Comparison of ENCODE assay signal across 12 cellular contexts in genomic region chr6:72748759-72749158, GRCh38.
DNase-seq lines count a peak whose midpoint lies in the region; ATAC-seq, FAIRE-seq and TF ChIP-seq lines count a peak whose summit lies in the region.
"Had no signal": no experiment of that assay in that cellular context is flagged by ENCODE, and none has a peak within 500 bp of the region (broad histone marks: within the 10 kb centered on the region; RNA-seq: fewer than 3 reads in every experiment).

No MANE protein-coding gene starts in this region.

- no peak overlapping the region for H3K14ac ChIP-seq in IMR-90 (replicated peaks; ENCODE audit: low read depth, low read length)

- no peak for TF ChIP-seq POLR2A in IMR-90 (IDR thresholded peaks at IDR 0.05; ENCODE audit: low read depth, low read length)

- DNase-seq in stimulated activated CD4-positive, alpha-beta T cell treated with anti-CD3 and anti-CD28 coated beads, Interleukin-12 subunit alpha, Interleukin-12 subunit beta, amount 100 ng/mL, for 48 hours (ENCODE audit: low read depth in 2 of 3, low spot score in 1 of 3): peak in 2 of 3 donors; percentile 4
- no peak for DNase-seq in stimulated activated CD4-positive, alpha-beta T cell treated with anti-CD3 and anti-CD28 coated beads, Interleukin-4, amount 100 ng/mL, for 24 hours
- DNase-seq in IMR-90 (peak; percentile 84), chondrocyte (ENCODE audit: low spot score) (no peak), urothelium cell line (ENCODE audit: low spot score) (peak; percentile 70), AML-193 (lab: John Stamatoyannopoulos, UW) (no peak), progenitor cell of endocrine pancreas (ENCODE audit: low spot score, unreplicated experiment) (no peak)
- DNase-seq: left colon; RPMI8226; stimulated activated CD4-positive, alpha-beta T cell treated with anti-CD3 and anti-CD28 coated beads, Interleukin-2, amount 100 ng/mL, for 48 hours had no signal

- no peaks in the 10 kb centered on the region for H3K9me3 ChIP-seq in IMR-90 (ENCODE audit: control insufficient read depth, insufficient read depth, low read length)

- no peak overlapping the region for H3K56ac ChIP-seq in IMR-90 (ENCODE audit: extremely low read depth, insufficient read depth, low read length)

- no peak for TF ChIP-seq RAD21 in IMR-90 (IDR thresholded peaks at IDR 0.05; ENCODE audit: low read length)

- H3K4me1 Mint-ChIP-seq in chondrocyte (ENCODE audit: low read depth) (peaks cover 37% of the 10 kb centered on the region), progenitor cell of endocrine pancreas (ENCODE audit: low read depth) (peaks cover 8% of the 10 kb centered on the region)

- no peak overlapping the region for H2BK120ac ChIP-seq in IMR-90 (ENCODE audit: low read depth, low read length)

- H2AK5ac ChIP-seq in IMR-90 (ENCODE audit: low read depth, low read length): no peak overlapping the region

- dilution Hi-C loops in IMR-90 (cut with HindIII; ENCODE audit: low sequenced_read_pairs, unreplicated experiment): no loop called here

- H3K36me3 Mint-ChIP-seq in chondrocyte (ENCODE audit: low read depth) (no peaks in the 10 kb centered on the region), progenitor cell of endocrine pancreas (ENCODE audit: insufficient read depth) (no peaks in the 10 kb centered on the region)

- no peak overlapping the region for H3K27ac Mint-ChIP-seq in chondrocyte (ENCODE audit: unreplicated experiment)
- H3K27ac Mint-ChIP-seq in progenitor cell of endocrine pancreas: no peak overlapping the region
- H3K27ac Mint-ChIP-seq: activated naive CD8-positive, alpha-beta T cell had no signal

- no peak overlapping the region for H4K91ac ChIP-seq in IMR-90 (ENCODE audit: insufficient read depth, low read depth, low read length)

- no peak overlapping the region for H3K27ac ChIP-seq in IMR-90 (ENCODE audit: insufficient read depth, low read length)

- H2AFZ ChIP-seq in IMR-90 (replicated peaks; ENCODE audit: low read length, poor library complexity): no peak overlapping the region

- no peak overlapping the region for H3K4me3 Mint-ChIP-seq in chondrocyte (ENCODE audit: unreplicated experiment)
- H3K4me3 Mint-ChIP-seq in progenitor cell of endocrine pancreas (ENCODE audit: low read depth): no peak overlapping the region
- H3K4me3 Mint-ChIP-seq: activated naive CD8-positive, alpha-beta T cell had no signal

- no peak overlapping the region for H3K18ac ChIP-seq in IMR-90 (ENCODE audit: low read depth, low read length)

- H3K4me2 ChIP-seq in IMR-90 (ENCODE audit: low read depth, low read length): no peak overlapping the region

- H3K9ac ChIP-seq in IMR-90 (ENCODE audit: low read depth, low read length): no peak overlapping the region

- no peak overlapping the region for H3K4me3 ChIP-seq in IMR-90 (ENCODE audit: insufficient read depth, low read depth, low read length)

- no peaks in the 10 kb centered on the region; the same call in 1 of the 2 replicates for H3K9me1 ChIP-seq in IMR-90 (ENCODE audit: insufficient read depth, low read length)

- no CpG with 5 or more reads among the region's 1 CpG for WGBS in IMR-90 (ENCODE audit: extremely low coverage in 2 of 2, insufficient read length in 1 of 2), 2 experiments

- POLR2A ChIA-PET in IMR-90 (lab: Charles Lee; ENCODE audit: unreplicated experiment): no interaction called here

- no peak overlapping the region for H3K4ac ChIP-seq in IMR-90 (ENCODE audit: low read depth, low read length)

- H2AK9ac ChIP-seq in IMR-90 (replicated peaks; ENCODE audit: low read depth, low read length, poor library complexity): no peak overlapping the region

- no peaks in the 10 kb centered on the region for H3K79me1 ChIP-seq in IMR-90 (ENCODE audit: low read depth in 1 of 2, low read length in 2 of 2)

- no peaks in the 10 kb centered on the region for H3K27me3 Mint-ChIP-seq in chondrocyte (ENCODE audit: low read depth)
- no peaks in the 10 kb centered on the region for H3K27me3 Mint-ChIP-seq in progenitor cell of endocrine pancreas
- H3K27me3 Mint-ChIP-seq: activated naive CD8-positive, alpha-beta T cell had no signal

- FAIRE-seq in urothelium cell line (lab: Jason Lieb, UNC): no peak

- no peak overlapping the region for H2BK20ac ChIP-seq in IMR-90 (ENCODE audit: low read depth, low read length)

- no peaks in the 10 kb centered on the region for H4K20me1 ChIP-seq in IMR-90 (ENCODE audit: insufficient read depth, low read length)

- in situ Hi-C loops in IMR-90 (cut with MboI; ENCODE audit: low sequenced_read_pairs): no loop called here

- H4K8ac ChIP-seq in IMR-90 (ENCODE audit: low read depth in 2 of 2, low read length in 2 of 2): no peak overlapping the region

- peaks cover 4% of the 10 kb centered on the region; the same call in 1 of the 2 replicates for H3K4me1 ChIP-seq in IMR-90 (ENCODE audit: control insufficient read depth, insufficient read depth, low read length)

- intact Hi-C loops in IMR-90 (cut with micrococcal nuclease): no loop called here

- H3K9me3 Mint-ChIP-seq in chondrocyte (ENCODE audit: low read depth) (no peaks in the 10 kb centered on the region), progenitor cell of endocrine pancreas (ENCODE audit: low read depth) (no peaks in the 10 kb centered on the region)

- H4K5ac ChIP-seq in IMR-90 (ENCODE audit: low read depth, low read length): no peak overlapping the region

- CTCF ChIA-PET in IMR-90 (lab: Yijun Ruan, JAX): no interaction called here

- H2BK15ac ChIP-seq in IMR-90 (ENCODE audit: low read depth, low read length): no peak overlapping the region

- no peak for TF ChIP-seq CTCF in IMR-90 (conservative IDR thresholded peaks at IDR 0.05; ENCODE audit: low read depth, low read length)
- TF ChIP-seq CTCF in chondrocyte (IDR thresholded peaks at IDR 0.05): peak; percentile 19
- TF ChIP-seq CTCF in progenitor cell of endocrine pancreas (IDR thresholded peaks at IDR 0.05; ENCODE audit: unreplicated experiment): no peak

- H3K23ac ChIP-seq in IMR-90 (ENCODE audit: low read depth, low read length): no peak overlapping the region

- no TSS peak for BruUV-seq in IMR-90 (replicated peaks; lab: Mats Ljungman, UMichigan)

- H2BK5ac ChIP-seq in IMR-90 (ENCODE audit: low read depth, low read length, poor library complexity, severe bottlenecking): no peak overlapping the region

- ATAC-seq in IMR-90 (ENCODE audit: low read depth): peak; percentile 74; the same call in 1 of the 2 replicates
- ATAC-seq in GM21390 (IDR thresholded peaks at IDR 0.05; ENCODE audit: unreplicated experiment): no peak
- ATAC-seq: left colon had no signal

- no peaks in the 10 kb centered on the region for H3K36me3 ChIP-seq in IMR-90 (ENCODE audit: control insufficient read depth, insufficient read depth, low read length)

- no peaks in the 10 kb centered on the region for H3K27me3 ChIP-seq in IMR-90 (ENCODE audit: control insufficient read depth, insufficient read depth, low read length)

TF ChIP-seq in IMR-90, 13 proteins besides CTCF, POLR2A, EP300 and RAD21:
- TF ChIP-seq ELK1 (IDR thresholded peaks at IDR 0.05; ENCODE audit: borderline replicate concordance, low read depth, low read length) (no peak), RFX5 (IDR thresholded peaks at IDR 0.05; ENCODE audit: low read depth, low read length) (no peak), MXI1 (IDR thresholded peaks at IDR 0.05; ENCODE audit: borderline replicate concordance, low read depth, low read length) (no peak), CHD1 (IDR thresholded peaks at IDR 0.05; ENCODE audit: low read depth, low read length) (no peak), BHLHE40 (IDR thresholded peaks at IDR 0.05; ENCODE audit: low read depth, low read length) (no peak), CEBPB (IDR thresholded peaks at IDR 0.05; ENCODE audit: low read depth, low read length) (no peak), NFE2L2 (IDR thresholded peaks at IDR 0.05; ENCODE audit: low read depth, low read length) (no peak)
TF ChIP-seq in IMR-90: peak in this region for 0.

Comparison
In these comparisons a context has a peak if more than half of its experiments do, and no peak if none do; other contexts are left out.
1. DNase-seq: peak in stimulated activated CD4-positive, alpha-beta T cell treated with anti-CD3 and anti-CD28 coated beads, Interleukin-12 subunit alpha, Interleukin-12 subunit beta, amount 100 ng/mL, for 48 hours (2 of 3), IMR-90 (single experiment) and urothelium cell line (single experiment); none in stimulated activated CD4-positive, alpha-beta T cell treated with anti-CD3 and anti-CD28 coated beads, Interleukin-4, amount 100 ng/mL, for 24 hours (single experiment), chondrocyte (single experiment), AML-193 (0 of 2) and progenitor cell of endocrine pancreas (single experiment).